Comparison of ENCODE assay signal across 9 cellular contexts in the genomic region with DNA sequence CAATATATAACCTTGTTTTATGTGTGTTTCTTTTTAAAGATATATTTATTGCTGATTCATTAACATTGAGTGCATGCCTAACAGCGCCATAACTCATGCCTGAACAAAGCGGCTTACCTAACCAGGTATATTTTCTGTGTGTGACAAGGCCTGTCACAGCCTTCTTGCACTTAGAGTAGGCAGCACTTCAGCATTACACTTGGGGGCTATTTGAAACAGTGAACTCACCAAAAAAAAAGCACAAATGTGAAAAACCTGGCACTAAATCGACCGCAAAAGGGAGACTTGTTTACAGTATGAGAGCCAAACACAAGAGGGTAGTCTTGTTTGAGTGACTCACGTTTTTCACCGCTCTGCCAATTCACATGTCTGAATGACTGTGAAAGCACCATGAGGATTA.
A peak's percentile ranks its signal among the peaks of the same experiment; 100 is the strongest.
DNase-seq lines count a peak whose midpoint lies in the region; ATAC-seq and TF ChIP-seq lines count a peak whose summit lies in the region.
"Had no signal": no experiment of that assay in that cellular context is flagged by ENCODE, and none has a peak within 500 bp of the region (broad histone marks: within the 10 kb centered on the region; RNA-seq: fewer than 3 reads in every experiment).

No MANE protein-coding gene starts in this region.

- no peak for TF ChIP-seq CTCF in lung (IDR thresholded peaks at IDR 0.05; ENCODE audit: control extremely low read depth, extremely low read depth)

- H3K4me3 ChIP-seq in lung = no peak overlapping the region
- H3K4me3 ChIP-seq: colonic mucosa had no signal

- peaks cover 0 to 12% of the 10 kb centered on the region in 2 donors for H3K4me1 ChIP-seq in lung (ENCODE audit: control insufficient read depth in 2 of 2, insufficient read depth in 2 of 2, low read length in 2 of 2)
- H3K4me1 ChIP-seq: colonic mucosa had no signal

- H3K27me3 ChIP-seq in lung (ENCODE audit: control insufficient read depth, insufficient read depth) = no peaks in the 10 kb centered on the region
- H3K27me3 ChIP-seq: colonic mucosa had no signal

- WGBS in lung, 2 donors = 64 to 83% methylated on average over 6 of the region's 6 CpGs

- H3K36me3 ChIP-seq in lung (ENCODE audit: control insufficient read depth in 2 of 2, insufficient read depth in 2 of 2, low read length in 2 of 2) = no peaks in the 10 kb centered on the region
- H3K36me3 ChIP-seq: colonic mucosa had no signal

- no peak overlapping the region for H3K27ac ChIP-seq in lung (ENCODE audit: low read depth in 1 of 2, low read length in 1 of 2)
- H3K27ac ChIP-seq: colonic mucosa had no signal

- in situ Hi-C loops in Caki2 (cut with HindIII; ENCODE audit: low pct_unique_long_range_greater_than_20kb, low sequenced_read_pairs) = no loop called here

- peak; percentile 26 for DNase-seq in Caki2 (ENCODE audit: low read depth)
- peak; percentile 73 for DNase-seq in NCI-H1092 treated with DMSO at 0.1 percent for 48 hours (lab: John Stamatoyannopoulos, UW)
- DNase-seq in astrocyte of the hippocampus (ENCODE audit: low read depth, low spot score) = peak; percentile 82
- no peak for DNase-seq in lung (ENCODE audit: low spot score)
- DNase-seq in COLO668 (lab: John Stamatoyannopoulos, UW; ENCODE audit: unreplicated experiment) = no peak
- DNase-seq in iPS-NIHi11 (ENCODE audit: low spot score) = no peak
- DNase-seq: colonic mucosa had no signal

- no peaks in the 10 kb centered on the region for H3K9me3 ChIP-seq in lung (ENCODE audit: control insufficient read depth in 2 of 2, insufficient read depth in 1 of 2, low read length in 1 of 2)
- H3K9me3 ChIP-seq: colonic mucosa had no signal

- ATAC-seq in lung (ENCODE audit: insufficient read depth, low FRiP score) = peak; percentile 52
- no peak for ATAC-seq in HG02870 (IDR thresholded peaks at IDR 0.05; ENCODE audit: unreplicated experiment)
- ATAC-seq in GM18870 (IDR thresholded peaks at IDR 0.05; ENCODE audit: unreplicated experiment) = no peak

Comparison
In these comparisons a context has a peak if more than half of its experiments do, and no peak if none do; other contexts are left out.
1. DNase-seq: peak in Caki2 (single experiment), NCI-H1092 treated with DMSO at 0.1 percent for 48 hours (single experiment) and astrocyte of the hippocampus (single experiment); none in lung (single experiment), COLO668 (single experiment) and iPS-NIHi11 (single experiment).